2 cellular contexts compared by ENCODE assay signal in the genomic region with DNA sequence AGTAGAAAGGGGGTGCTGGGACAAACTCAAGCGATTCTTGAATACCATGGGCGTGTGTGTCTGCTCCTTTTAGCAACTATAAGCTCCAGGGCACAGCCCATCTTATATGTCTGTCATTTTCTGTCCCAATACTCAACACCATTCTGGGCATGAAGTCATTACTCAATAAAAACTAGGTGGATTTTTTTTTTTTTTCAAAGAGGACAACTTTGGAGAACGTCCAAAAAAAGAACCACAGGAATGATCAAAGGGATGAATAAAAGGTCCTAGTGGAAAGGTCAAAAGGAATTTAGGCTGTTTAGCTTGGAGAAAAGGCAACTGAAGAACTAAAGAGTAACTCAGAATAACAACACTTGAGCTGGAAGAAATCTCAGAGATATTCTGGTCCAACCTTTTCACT.
TF ChIP-seq lines count a peak whose summit lies in the region.

No MANE protein-coding gene starts in this region.

TF ChIP-seq in IMR-90, 13 proteins besides CTCF, POLR2A, EP300 and RAD21:
- TF ChIP-seq FOS (IDR thresholded peaks at IDR 0.05; ENCODE audit: low read depth, low read length) (no peak), RFX5 (IDR thresholded peaks at IDR 0.05; ENCODE audit: low read depth, low read length) (no peak), SMC3 (IDR thresholded peaks at IDR 0.05; ENCODE audit: low read depth, low read length) (no peak), RCOR1 (IDR thresholded peaks at IDR 0.05; ENCODE audit: insufficient replicate concordance, low read length) (no peak), MAZ (IDR thresholded peaks at IDR 0.05; ENCODE audit: borderline replicate concordance, low read depth, low read length) (no peak), MAFK (IDR thresholded peaks at IDR 0.05; ENCODE audit: low read depth, low read length) (no peak), CHD1 (IDR thresholded peaks at IDR 0.05; ENCODE audit: low read depth, low read length) (no peak), MXI1 (IDR thresholded peaks at IDR 0.05; ENCODE audit: borderline replicate concordance, low read depth, low read length) (no peak), NFE2L2 (IDR thresholded peaks at IDR 0.05; ENCODE audit: low read depth, low read length) (no peak), BHLHE40 (IDR thresholded peaks at IDR 0.05; ENCODE audit: low read depth, low read length) (no peak), CEBPB (IDR thresholded peaks at IDR 0.05; ENCODE audit: low read depth, low read length) (no peak)
- TF ChIP-seq, protein P1, sequence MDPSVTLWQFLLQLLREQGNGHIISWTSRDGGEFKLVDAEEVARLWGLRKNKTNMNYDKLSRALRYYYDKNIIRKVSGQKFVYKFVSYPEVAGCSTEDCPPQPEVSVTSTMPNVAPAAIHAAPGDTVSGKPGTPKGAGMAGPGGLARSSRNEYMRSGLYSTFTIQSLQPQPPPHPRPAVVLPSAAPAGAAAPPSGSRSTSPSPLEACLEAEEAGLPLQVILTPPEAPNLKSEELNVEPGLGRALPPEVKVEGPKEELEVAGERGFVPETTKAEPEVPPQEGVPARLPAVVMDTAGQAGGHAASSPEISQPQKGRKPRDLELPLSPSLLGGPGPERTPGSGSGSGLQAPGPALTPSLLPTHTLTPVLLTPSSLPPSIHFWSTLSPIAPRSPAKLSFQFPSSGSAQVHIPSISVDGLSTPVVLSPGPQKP (IDR thresholded peaks at IDR 0.05; ENCODE audit: borderline replicate concordance, low read depth, low read length) = no peak
- TF ChIP-seq, protein P2, sequence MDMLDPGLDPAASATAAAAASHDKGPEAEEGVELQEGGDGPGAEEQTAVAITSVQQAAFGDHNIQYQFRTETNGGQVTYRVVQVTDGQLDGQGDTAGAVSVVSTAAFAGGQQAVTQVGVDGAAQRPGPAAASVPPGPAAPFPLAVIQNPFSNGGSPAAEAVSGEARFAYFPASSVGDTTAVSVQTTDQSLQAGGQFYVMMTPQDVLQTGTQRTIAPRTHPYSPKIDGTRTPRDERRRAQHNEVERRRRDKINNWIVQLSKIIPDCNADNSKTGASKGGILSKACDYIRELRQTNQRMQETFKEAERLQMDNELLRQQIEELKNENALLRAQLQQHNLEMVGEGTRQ (IDR thresholded peaks at IDR 0.05; ENCODE audit: low read depth, low read length) = no peak

TF ChIP-seq in HepG2, 621 proteins besides CTCF, POLR2A, EP300 and RAD21:
- TF ChIP-seq SOX5 (CRISPR knock-in tag; IDR thresholded peaks at IDR 0.05; ENCODE audit: borderline replicate concordance) = 0 out of 2 replicates have a peak, but pooled peaks have one; percentile 14
- TF ChIP-seq TCF7 (IDR thresholded peaks at IDR 0.05; ENCODE audit: low read depth) = peak; percentile 16; the same call in 1 of the 2 replicates
- TF ChIP-seq HNRNPL (IDR thresholded peaks at IDR 0.05; ENCODE audit: low read depth, low read length) = no peak
- TF ChIP-seq NR2F6 (IDR thresholded peaks at IDR 0.05) = peak; percentile 26; the same call in 1 of the 2 replicates
- TF ChIP-seq NR2F6 (CRISPR knock-in tag; IDR thresholded peaks at IDR 0.05) = peak; percentile 27; the same call in 1 of the 2 replicates
